ENCODE assay signal across 33 cellular contexts in the genomic region with DNA sequence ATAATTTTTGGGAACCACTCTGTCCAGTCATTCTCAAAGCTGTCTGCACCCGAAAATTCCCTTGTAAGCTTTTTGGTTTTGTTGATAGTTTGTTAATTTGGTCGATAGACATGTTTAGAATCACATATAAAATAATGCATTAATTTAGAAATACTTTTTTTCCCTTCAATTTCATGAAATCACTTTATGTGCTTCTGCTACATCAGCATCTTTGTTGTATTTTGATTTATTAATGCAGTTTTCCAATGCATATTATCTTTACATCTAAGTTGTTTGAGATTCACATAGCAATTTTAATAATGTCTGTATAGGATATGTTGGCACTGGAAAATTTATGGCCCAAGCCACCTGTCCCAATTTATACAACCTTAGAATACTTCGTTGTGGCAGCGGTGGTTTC.
"Had no signal": no experiment of that assay in that cellular context is flagged by ENCODE, and none has a peak within 500 bp of the region (broad histone marks: within the 10 kb centered on the region; RNA-seq: fewer than 3 reads in every experiment).

No MANE protein-coding gene starts in this region.

- H3K27ac ChIP-seq: adrenal gland, ascending aorta, body of pancreas, brain microvascular endothelial cell, breast epithelium, cardiac muscle cell had no signal

- H3K4me3 ChIP-seq: adrenal gland, ascending aorta, body of pancreas, breast epithelium, cardiac muscle cell had no signal

- FAIRE-seq: astrocyte, bronchial epithelial cell had no signal

- ATAC-seq: activated naive CD4-positive, alpha-beta T cell treated with anti-CD3 and anti-CD28 coated beads, Interleukin-2, amount 50 U/mL, for 72 hours; activated naive CD8-positive, alpha-beta T cell treated with anti-CD3 and anti-CD28 coated beads, Interleukin-2, amount 50 U/mL, for 24 hours; activated T-cell treated with anti-CD3 and anti-CD28 coated beads, Interleukin-2, amount 50 U/mL, for 4 hours; activated T-cell treated with anti-CD3 and anti-CD28 coated beads, Interleukin-2, amount 50 U/mL, for 72 hours; activated T-helper 17 cell treated with anti-CD3 and anti-CD28 coated beads, Interleukin-2, amount 50 U/mL, for 72 hours; body of pancreas had no signal

- H3K27me3 ChIP-seq: adrenal gland, ascending aorta, body of pancreas, brain microvascular endothelial cell, breast epithelium, cardiac muscle cell had no signal

- DNase-seq: activated effector memory CD4-positive, alpha-beta T cell treated with anti-CD3 and anti-CD28 coated beads, Interleukin-2, amount 50 U/mL, for 16 hours; activated effector memory CD4-positive, alpha-beta T cell treated with Interleukin-2 at 50 U/mL for 16 hours; activated gamma-delta T cell; activated gamma-delta T cell treated with Interleukin-2 at 50 U/mL for 16 hours; activated naive CD4-positive, alpha-beta T cell; activated naive CD4-positive, alpha-beta T cell treated with anti-CD3 and anti-CD28 coated beads for 36 hours; activated naive CD4-positive, alpha-beta T cell treated with anti-CD3 and anti-CD28 coated beads, Interleukin-2, amount 10 ng/mL, durations not matched to agents 7 days and 5 days; activated naive CD4-positive, alpha-beta T cell treated with anti-CD3 and anti-CD28 coated beads, Interleukin-2, amount 50 U/mL, for 16 hours; activated naive CD4-positive, alpha-beta T cell treated with Interleukin-2 at 50 U/mL for 16 hours; activated naive CD8-positive, alpha-beta T cell treated with anti-CD3 and anti-CD28 coated beads for 36 hours; activated naive CD8-positive, alpha-beta T cell treated with anti-CD3 and anti-CD28 coated beads, Interleukin-2, amount 10 ng/mL, durations not matched to agents 7 days and 5 days; activated naive CD8-positive, alpha-beta T cell treated with anti-CD3 and anti-CD28 coated beads, Interleukin-2, amount 50 U/mL, for 24 hours; activated T-cell treated with anti-CD3 and anti-CD28 coated beads, Interleukin-2, amount 50 U/mL, for 1 hour; activated T-cell treated with anti-CD3 and anti-CD28 coated beads, Interleukin-2, amount 50 U/mL, for 24 hours; activated T-cell treated with anti-CD3 and anti-CD28 coated beads, Interleukin-2, amount 50 U/mL, for 4 hours; activated T-cell treated with anti-CD3 and anti-CD28 coated beads, Interleukin-2, amount 50 U/mL, for 48 hours; activated T-cell treated with anti-CD3 and anti-CD28 coated beads, Interleukin-2, amount 50 U/mL, for 72 hours; adrenal gland; amniotic stem cell; amygdala; anterior cingulate cortex; aorta; body of pancreas; brain microvascular endothelial cell; central memory CD4-positive, alpha-beta T cell; cerebellar nuclear complex had no signal

- H3K36me3 ChIP-seq: adrenal gland, ascending aorta, brain microvascular endothelial cell, breast epithelium, cardiac muscle cell had no signal

- H3K4me1 ChIP-seq: adrenal gland, ascending aorta, body of pancreas, breast epithelium had no signal

- H3K9me3 ChIP-seq: adrenal gland, ascending aorta, body of pancreas, breast epithelium had no signal
